Comparison of ENCODE assay signal across 10 cellular contexts in the genomic region with DNA sequence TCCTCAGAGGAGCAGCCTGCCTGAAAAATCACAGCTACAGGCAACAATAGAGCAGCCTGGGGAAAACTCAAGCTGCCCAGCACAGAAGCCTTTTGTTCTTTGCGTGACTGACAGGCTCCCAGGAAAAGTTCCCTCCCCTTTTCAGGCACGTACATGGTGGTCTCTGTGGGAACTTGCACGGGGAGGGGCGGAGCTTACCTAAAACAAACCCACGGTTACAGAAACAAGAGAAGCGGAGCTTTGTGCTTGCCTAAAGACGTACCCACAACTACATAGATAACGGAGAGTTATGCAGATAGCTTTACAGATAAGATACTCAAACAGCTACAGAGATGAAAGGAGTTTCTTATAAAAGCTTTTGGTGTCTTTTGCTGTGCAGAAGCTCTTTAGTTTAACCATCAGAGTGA. TPM values are rescaled to one million over a fixed set of nuclear protein-coding genes. Genes with fewer than 3 reads are reported as not detected.
A peak's percentile ranks its signal among the peaks of the same experiment; 100 is the strongest.
DNase-seq lines count a peak whose midpoint lies in the region; ATAC-seq and TF ChIP-seq lines count a peak whose summit lies in the region.
"Had no signal": no experiment of that assay in that cellular context is flagged by ENCODE, and none has a peak within 500 bp of the region (broad histone marks: within the 10 kb centered on the region; RNA-seq: fewer than 3 reads in every experiment).

No MANE protein-coding gene starts in this region.

- WGBS in right cardiac atrium, result 45% methylated on average over 8 of the region's 8 CpGs

- H3K4me3 ChIP-seq in cardiac muscle cell, result no peak overlapping the region
- H3K4me3 ChIP-seq in right cardiac atrium (ENCODE audit: low read length), result no peak overlapping the region
- peak overlapping the region; percentile 14 for H3K4me3 ChIP-seq in iPS-18a (ENCODE audit: low read length)

- H3K9me3 ChIP-seq in cardiac muscle cell (ENCODE audit: low read depth), result no peaks in the 10 kb centered on the region
- no peaks in the 10 kb centered on the region for H3K9me3 ChIP-seq in right cardiac atrium (ENCODE audit: control insufficient read depth, low read length)
- no peaks in the 10 kb centered on the region for H3K9me3 ChIP-seq in iPS-18a (ENCODE audit: control insufficient read depth, low read depth, low read length)

- peaks cover 28% of the 10 kb centered on the region for H3K36me3 Mint-ChIP-seq in activated T-helper 17 cell treated with anti-CD3 and anti-CD28 coated beads, Interleukin-2, amount 50 U/mL, for 72 hours (ENCODE audit: low read depth)

- TF ChIP-seq CTCF in cardiac muscle cell (IDR thresholded peaks at IDR 0.05; ENCODE audit: low read depth, low read length), result no peak

- H3K9ac ChIP-seq in iPS-18a (ENCODE audit: low read length), result peak overlapping the region; percentile 34

- peak overlapping the region; percentile 29 for H3K4me3 Mint-ChIP-seq in activated T-helper 17 cell treated with anti-CD3 and anti-CD28 coated beads, Interleukin-2, amount 50 U/mL, for 72 hours

- no peaks in the 10 kb centered on the region for H3K27me3 ChIP-seq in cardiac muscle cell
- H3K27me3 ChIP-seq in right cardiac atrium (ENCODE audit: control insufficient read depth, insufficient read depth), result no peaks in the 10 kb centered on the region
- H3K27me3 ChIP-seq in iPS-18a (ENCODE audit: control insufficient read depth, insufficient read depth, low read length), result no peaks in the 10 kb centered on the region

- H3K27ac ChIP-seq in cardiac muscle cell, result peak overlapping the region; percentile 92
- no peak overlapping the region for H3K27ac ChIP-seq in right cardiac atrium (ENCODE audit: low read length)
- H3K27ac ChIP-seq in iPS-18a (ENCODE audit: low read length), result no peak overlapping the region

- no peak for ATAC-seq in right cardiac atrium
- peak; percentile 37 for ATAC-seq in activated T-helper 17 cell treated with anti-CD3 and anti-CD28 coated beads, Interleukin-2, amount 50 U/mL, for 72 hours (replicated peaks)

- intact Hi-C loops in right cardiac atrium (cut with DNase I), result no loop called here

- H3K4me1 Mint-ChIP-seq in activated T-helper 17 cell treated with anti-CD3 and anti-CD28 coated beads, Interleukin-2, amount 50 U/mL, for 72 hours, result peaks cover 24% of the 10 kb centered on the region

- peaks cover 2% of the 10 kb centered on the region for H3K36me3 ChIP-seq in cardiac muscle cell
- no peaks in the 10 kb centered on the region for H3K36me3 ChIP-seq in iPS-18a (ENCODE audit: control insufficient read depth, low read depth, low read length)

- H3K27me3 Mint-ChIP-seq in activated T-helper 17 cell treated with anti-CD3 and anti-CD28 coated beads, Interleukin-2, amount 50 U/mL, for 72 hours, result no peaks in the 10 kb centered on the region

- H3K9me3 Mint-ChIP-seq in activated T-helper 17 cell treated with anti-CD3 and anti-CD28 coated beads, Interleukin-2, amount 50 U/mL, for 72 hours, result no peaks in the 10 kb centered on the region

- peak overlapping the region; percentile 40 for H3K27ac Mint-ChIP-seq in activated T-helper 17 cell treated with anti-CD3 and anti-CD28 coated beads, Interleukin-2, amount 50 U/mL, for 72 hours

- peak; percentile 82 to 85 for DNase-seq in cardiac muscle cell (ENCODE audit: low read depth in 1 of 2, low spot score in 1 of 2)
- DNase-seq in right cardiac atrium, result no peak
- DNase-seq in superior temporal gyrus (ENCODE audit: extremely low spot score), result peak; percentile 82
- no peak for DNase-seq in NOMO-1 treated with DMSO at 0.1 percent for 48 hours (lab: John Stamatoyannopoulos, UW; ENCODE audit: unreplicated experiment)
- no peak for DNase-seq in SKM-1 treated with dmso at 0.1 percent for 144 hours (lab: John Stamatoyannopoulos, UW; ENCODE audit: unreplicated experiment)
- DNase-seq in D341Med (ENCODE audit: low spot score), result no peak

- H3K4me1 ChIP-seq in cardiac muscle cell (ENCODE audit: low read depth), result peaks cover 7% of the 10 kb centered on the region
- no peaks in the 10 kb centered on the region for H3K4me1 ChIP-seq in right cardiac atrium (ENCODE audit: control insufficient read depth, insufficient read depth, low read length)
- H3K4me1 ChIP-seq in iPS-18a (ENCODE audit: control insufficient read depth, low read depth, low read length), result peaks cover 11% of the 10 kb centered on the region

RNA-seq across cellular contexts. Expression of a gene that starts 11.4 kb away (rescaled TPM):
- total RNA-seq in cardiac muscle cell (203 and 276 TPM in 2 replicates), right cardiac atrium (100 to 1,000 TPM; 240 to 296 (median 258) TPM)
- polyA plus RNA-seq in cardiac muscle cell (343 and 433 TPM in 2 replicates), right cardiac atrium (452 TPM)
- 100 to 1,000 TPM in 1 of 2 donors, 10 to 100 TPM in 1; 67.0 to 101 TPM for total RNA-seq in activated T-helper 17 cell treated with anti-CD3 and anti-CD28 coated beads, Interleukin-2, amount 50 U/mL, for 72 hours

RNA-seq across cellular contexts. Expression of a gene that starts 12.8 kb away (rescaled TPM):
- 5.0 and 6.5 TPM in 2 replicates for total RNA-seq in cardiac muscle cell
- 8.1 and 9.1 TPM in 2 replicates for polyA plus RNA-seq in cardiac muscle cell
- 1 to 10 TPM in 3 of 4 donors, under 1 TPM in 1; 0.85 to 2.2 (median 1.6) TPM for total RNA-seq in right cardiac atrium
- 2.0 TPM for polyA plus RNA-seq in right cardiac atrium
- total RNA-seq in activated T-helper 17 cell treated with anti-CD3 and anti-CD28 coated beads, Interleukin-2, amount 50 U/mL, for 72 hours, result 1 to 10 TPM; 1.2 to 5.2 TPM

RNA-seq across cellular contexts. Expression of a gene that starts 14.1 kb away (rescaled TPM):
- total RNA-seq in cardiac muscle cell (0.45 TPM in 1 of 2 replicates, not detected in the other), right cardiac atrium (1 to 10 TPM; 1.1 to 2.5 (median 2.2) TPM)
- polyA plus RNA-seq in cardiac muscle cell (16.5 and 22.3 TPM in 2 replicates), right cardiac atrium (0.45 TPM)
- 1 to 10 TPM in 1 of 2 donors, under 1 TPM in 1; 0.37 to 1.5 TPM for total RNA-seq in activated T-helper 17 cell treated with anti-CD3 and anti-CD28 coated beads, Interleukin-2, amount 50 U/mL, for 72 hours
- total RNA-seq: epithelial cell of proximal tubule had no signal

RNA-seq across cellular contexts. Expression of a gene that starts 17.7 kb away (rescaled TPM):
- total RNA-seq in cardiac muscle cell (not detected in 2 replicates), right cardiac atrium (1 to 10 TPM in 3 of 4 donors, under 1 TPM in 1; 0.89 to 3.1 (median 1.7) TPM)
- polyA plus RNA-seq in cardiac muscle cell (0.25 and 0.57 TPM in 2 replicates), right cardiac atrium (1.7 TPM)
- total RNA-seq in activated T-helper 17 cell treated with anti-CD3 and anti-CD28 coated beads, Interleukin-2, amount 50 U/mL, for 72 hours, result 10 to 100 TPM; 15.2 to 19.8 TPM
- total RNA-seq: epithelial cell of proximal tubule had no signal

RNA-seq across cellular contexts. Expression of a gene that starts 33.0 kb away (rescaled TPM):
- total RNA-seq in cardiac muscle cell (not detected in 2 replicates), right cardiac atrium (not detected)
- polyA plus RNA-seq in cardiac muscle cell (not detected in 2 replicates), right cardiac atrium (not detected)
- under 1 TPM in 1 of 2 donors, not detected in 1; 0.40 TPM for total RNA-seq in activated T-helper 17 cell treated with anti-CD3 and anti-CD28 coated beads, Interleukin-2, amount 50 U/mL, for 72 hours
- total RNA-seq: epithelial cell of proximal tubule, mucosa of gallbladder had no signal

Comparison
In these comparisons a context has a peak if more than half of its experiments do, and no peak if none do; other contexts are left out.
1. DNase-seq: peak in cardiac muscle cell (2 of 2) and superior temporal gyrus (single experiment); none in right cardiac atrium (0 of 3), NOMO-1 treated with DMSO at 0.1 percent for 48 hours (single experiment), SKM-1 treated with dmso at 0.1 percent for 144 hours (single experiment) and D341Med (single experiment).